ENCODE assay signal across 1 cellular context in the genomic region with DNA sequence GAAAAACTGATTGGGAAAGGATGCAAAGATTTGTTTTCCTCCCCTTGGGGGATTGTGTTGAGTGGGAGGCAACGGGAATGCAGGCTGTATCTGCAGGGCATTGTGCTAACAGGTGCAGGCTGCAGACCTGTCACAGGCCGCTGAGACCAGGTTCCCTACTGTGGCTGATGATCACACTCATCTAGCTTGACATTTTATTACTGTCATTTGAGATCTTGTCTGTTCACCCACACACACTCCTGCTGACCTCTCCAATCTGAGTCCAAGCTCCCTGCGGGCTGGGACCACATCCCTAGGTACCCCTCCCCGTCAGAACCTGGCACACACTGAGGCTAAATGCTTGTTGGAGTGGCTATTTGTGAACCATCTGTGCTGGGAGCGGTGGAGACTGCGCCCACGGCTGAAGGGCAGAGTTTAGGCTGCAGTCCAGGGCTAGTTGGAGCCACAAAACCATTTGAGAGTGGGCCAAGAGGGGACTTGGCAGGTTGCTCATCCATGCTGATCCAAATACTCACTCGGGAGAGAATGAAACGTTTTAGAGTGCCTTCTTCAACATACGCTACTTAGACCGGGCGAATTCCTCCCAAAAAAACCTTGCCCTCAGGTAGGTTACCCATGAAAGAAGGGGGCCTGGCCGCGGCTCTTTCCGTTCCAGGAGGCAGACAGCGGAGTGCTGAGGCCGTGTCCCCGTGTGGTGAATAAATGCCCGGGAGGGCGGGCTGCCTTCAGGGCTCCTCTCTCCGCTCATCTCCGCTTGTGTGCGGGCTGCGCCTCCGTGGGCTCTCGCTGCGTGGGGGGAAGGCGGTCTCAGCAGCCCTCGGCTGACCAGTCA.
TF ChIP-seq lines count a peak whose summit lies in the region.

No MANE protein-coding gene starts in this region.

TF ChIP-seq in GM23338, 12 proteins besides CTCF, POLR2A, EP300 and RAD21 (continued from another document):
- no peak for TF ChIP-seq ZNF462 (CRISPR knock-in tag; IDR thresholded peaks at IDR 0.05)
- TF ChIP-seq, protein P1, sequence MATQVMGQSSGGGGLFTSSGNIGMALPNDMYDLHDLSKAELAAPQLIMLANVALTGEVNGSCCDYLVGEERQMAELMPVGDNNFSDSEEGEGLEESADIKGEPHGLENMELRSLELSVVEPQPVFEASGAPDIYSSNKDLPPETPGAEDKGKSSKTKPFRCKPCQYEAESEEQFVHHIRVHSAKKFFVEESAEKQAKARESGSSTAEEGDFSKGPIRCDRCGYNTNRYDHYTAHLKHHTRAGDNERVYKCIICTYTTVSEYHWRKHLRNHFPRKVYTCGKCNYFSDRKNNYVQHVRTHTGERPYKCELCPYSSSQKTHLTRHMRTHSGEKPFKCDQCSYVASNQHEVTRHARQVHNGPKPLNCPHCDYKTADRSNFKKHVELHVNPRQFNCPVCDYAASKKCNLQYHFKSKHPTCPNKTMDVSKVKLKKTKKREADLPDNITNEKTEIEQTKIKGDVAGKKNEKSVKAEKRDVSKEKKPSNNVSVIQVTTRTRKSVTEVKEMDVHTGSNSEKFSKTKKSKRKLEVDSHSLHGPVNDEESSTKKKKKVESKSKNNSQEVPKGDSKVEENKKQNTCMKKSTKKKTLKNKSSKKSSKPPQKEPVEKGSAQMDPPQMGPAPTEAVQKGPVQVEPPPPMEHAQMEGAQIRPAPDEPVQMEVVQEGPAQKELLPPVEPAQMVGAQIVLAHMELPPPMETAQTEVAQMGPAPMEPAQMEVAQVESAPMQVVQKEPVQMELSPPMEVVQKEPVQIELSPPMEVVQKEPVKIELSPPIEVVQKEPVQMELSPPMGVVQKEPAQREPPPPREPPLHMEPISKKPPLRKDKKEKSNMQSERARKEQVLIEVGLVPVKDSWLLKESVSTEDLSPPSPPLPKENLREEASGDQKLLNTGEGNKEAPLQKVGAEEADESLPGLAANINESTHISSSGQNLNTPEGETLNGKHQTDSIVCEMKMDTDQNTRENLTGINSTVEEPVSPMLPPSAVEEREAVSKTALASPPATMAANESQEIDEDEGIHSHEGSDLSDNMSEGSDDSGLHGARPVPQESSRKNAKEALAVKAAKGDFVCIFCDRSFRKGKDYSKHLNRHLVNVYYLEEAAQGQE (IDR thresholded peaks at IDR 0.05; ENCODE audit: unreplicated experiment), result no peak
- no peak for TF ChIP-seq ZNF331 (CRISPR knock-in tag; IDR thresholded peaks at IDR 0.05; ENCODE audit: low read depth)
- TF ChIP-seq ETS1 (IDR thresholded peaks at IDR 0.05), result no peak
- no peak for TF ChIP-seq JUNB (IDR thresholded peaks at IDR 0.05; ENCODE audit: unreplicated experiment)
- no peak for TF ChIP-seq STAT1 (IDR thresholded peaks at IDR 0.05; ENCODE audit: unreplicated experiment)
- TF ChIP-seq POLR2AphosphoS5 (IDR thresholded peaks at IDR 0.05; ENCODE audit: low read depth), result no peak
- no peak for TF ChIP-seq ZNF114 (CRISPR knock-in tag; IDR thresholded peaks at IDR 0.05)
- TF ChIP-seq NANOG (IDR thresholded peaks at IDR 0.05; ENCODE audit: borderline replicate concordance), result no peak
- no peak for TF ChIP-seq EZH2phosphoT487 (IDR thresholded peaks at IDR 0.05; ENCODE audit: unreplicated experiment)
TF ChIP-seq in GM23338: peak in this region for 0.
